In genomic region chr19:7637374-7638256, GRCh38 we compare ENCODE assay signal across 8 cellular contexts. TPM values are rescaled to one million over a fixed set of nuclear protein-coding genes. Genes with fewer than 3 reads are reported as not detected.
DNase-seq lines count a peak whose midpoint lies in the region; ATAC-seq and TF ChIP-seq lines count a peak whose summit lies in the region.

No MANE protein-coding gene starts in this region.

- peak overlapping the region; percentile 84 for H3K4me3 Mint-ChIP-seq in activated T-cell treated with anti-CD3 and anti-CD28 coated beads, Interleukin-2, amount 50 U/mL, for 4 hours

- no peaks in the 10 kb centered on the region for H3K9me3 ChIP-seq in mesenchymal stem cell (ENCODE audit: control insufficient read depth, low read length)

- peaks cover 0 to 45% of the 10 kb centered on the region in 2 experiments for H3K36me3 ChIP-seq in mesenchymal stem cell (ENCODE audit: control insufficient read depth in 1 of 2, insufficient read depth in 2 of 2, low read depth in 1 of 2, low read length in 2 of 2)

- peak overlapping the region in 1 of 2 experiments; percentile 28 for H3K4ac ChIP-seq in mesenchymal stem cell (ENCODE audit: low read depth in 1 of 2, low read length in 2 of 2)

- H3K4me3 ChIP-seq in choroid plexus epithelial cell (ENCODE audit: low read depth, low read length) = peak overlapping the region; percentile 68
- H3K4me3 ChIP-seq in mesenchymal stem cell (ENCODE audit: insufficient read depth in 1 of 2, low read depth in 1 of 2, low read length in 2 of 2) = peak overlapping the region in 1 of 2 experiments; percentile 72

- H3K4me2 ChIP-seq in mesenchymal stem cell (ENCODE audit: low read length, poor library complexity, severe bottlenecking) = peak overlapping the region; percentile 61

- H3K36me3 Mint-ChIP-seq in activated T-cell treated with anti-CD3 and anti-CD28 coated beads, Interleukin-2, amount 50 U/mL, for 4 hours (ENCODE audit: insufficient read depth) = peaks cover 3% of the 10 kb centered on the region

- peak overlapping the region; percentile 76 for H2BK15ac ChIP-seq in mesenchymal stem cell (ENCODE audit: low read depth, poor library complexity, severe bottlenecking)

- peaks cover 25% of the 10 kb centered on the region for H3K79me1 ChIP-seq in mesenchymal stem cell (replicated peaks; ENCODE audit: low read length, poor library complexity, severe bottlenecking)

- peak overlapping the region; percentile 47 for H4K8ac ChIP-seq in mesenchymal stem cell (ENCODE audit: low read length)

- H3K14ac ChIP-seq in mesenchymal stem cell (ENCODE audit: low read length in 2 of 2) = no peak overlapping the region

- no peaks in the 10 kb centered on the region for H3K27me3 Mint-ChIP-seq in activated T-cell treated with anti-CD3 and anti-CD28 coated beads, Interleukin-2, amount 50 U/mL, for 4 hours (ENCODE audit: low read depth)

- no peak overlapping the region for H2AFZ ChIP-seq in mesenchymal stem cell (ENCODE audit: low read depth, low read length)

- DNase-seq in activated T-cell treated with anti-CD3 and anti-CD28 coated beads, Interleukin-2, amount 50 U/mL, for 4 hours = no peak
- no peak for DNase-seq in activated T-cell treated with anti-CD3 and anti-CD28 coated beads, Interleukin-2, amount 50 U/mL, for 48 hours
- DNase-seq in NCI-H69 (lab: John Stamatoyannopoulos, UW) (peak; percentile 44), choroid plexus epithelial cell (ENCODE audit: low read depth) (peak; percentile 47), mesenchymal stem cell (peak; percentile 16), NCI-H446 (lab: John Stamatoyannopoulos, UW) (no peak), NCI-H128 (lab: John Stamatoyannopoulos, UW; ENCODE audit: unreplicated experiment) (no peak)

- no peak overlapping the region for H2BK5ac ChIP-seq in mesenchymal stem cell (ENCODE audit: low read depth, low read length, poor library complexity, severe bottlenecking)

- TF ChIP-seq CTCF in choroid plexus epithelial cell (conservative IDR thresholded peaks at IDR 0.05; ENCODE audit: low read depth, low read length) = no peak

- no peak overlapping the region for H3K9ac ChIP-seq in mesenchymal stem cell (ENCODE audit: low read length)

- H2BK120ac ChIP-seq in mesenchymal stem cell (ENCODE audit: low read depth, low read length) = peak overlapping the region; percentile 19

- H3K27ac ChIP-seq in mesenchymal stem cell (ENCODE audit: low read length, poor library complexity, severe bottlenecking) = no peak overlapping the region

- no peak overlapping the region for H3K23ac ChIP-seq in mesenchymal stem cell (ENCODE audit: low read length in 2 of 2)

- 45% methylated on average over 22 of the region's 30 CpGs for WGBS in mesenchymal stem cell

- no peak overlapping the region for H2AK5ac ChIP-seq in mesenchymal stem cell (ENCODE audit: low read length, severe bottlenecking)

- no peak overlapping the region for H3K18ac ChIP-seq in mesenchymal stem cell (ENCODE audit: low read depth in 1 of 2, low read length in 2 of 2)

- peaks cover 20% of the 10 kb centered on the region for H3K4me1 ChIP-seq in mesenchymal stem cell (ENCODE audit: control insufficient read depth, insufficient read depth, low read depth, low read length)

- H3K9me3 Mint-ChIP-seq in activated T-cell treated with anti-CD3 and anti-CD28 coated beads, Interleukin-2, amount 50 U/mL, for 4 hours = no peaks in the 10 kb centered on the region

- H4K91ac ChIP-seq in mesenchymal stem cell (ENCODE audit: low read length) = peak overlapping the region; percentile 39

- H3K27me3 ChIP-seq in mesenchymal stem cell (ENCODE audit: control insufficient read depth in 1 of 2, insufficient read depth in 1 of 2, low read length in 2 of 2) = peaks cover 0 to 42% of the 10 kb centered on the region in 2 experiments

- peak; percentile 15 to 36 for ATAC-seq in activated T-cell treated with anti-CD3 and anti-CD28 coated beads, Interleukin-2, amount 50 U/mL, for 4 hours
- no peak for ATAC-seq in GM18520 (IDR thresholded peaks at IDR 0.05; ENCODE audit: unreplicated experiment)

- peaks cover 32% of the 10 kb centered on the region for H3K4me1 Mint-ChIP-seq in activated T-cell treated with anti-CD3 and anti-CD28 coated beads, Interleukin-2, amount 50 U/mL, for 4 hours (ENCODE audit: low read depth)

- H2BK12ac ChIP-seq in mesenchymal stem cell (ENCODE audit: low read length in 2 of 2) = no peak overlapping the region

RNA-seq across cellular contexts. Expression of gene STXBP2, which starts 0.7 kb away (rescaled TPM):
- total RNA-seq in activated T-cell treated with anti-CD3 and anti-CD28 coated beads, Interleukin-2, amount 50 U/mL, for 4 hours = 100 to 1,000 TPM; 113 to 119 (median 114) TPM
- 21.9 TPM for polyA plus RNA-seq in mesenchymal stem cell (2013, experiment 1 of 2)
- polyA plus RNA-seq in mesenchymal stem cell (2013, experiment 2 of 2) = 19.8 TPM

RNA-seq across cellular contexts. Expression of gene PCP2, which starts 4.1 kb away (rescaled TPM):
- under 1 TPM in 1 of 3 donors, not detected in 2; 0.37 TPM for total RNA-seq in activated T-cell treated with anti-CD3 and anti-CD28 coated beads, Interleukin-2, amount 50 U/mL, for 4 hours
- polyA plus RNA-seq in mesenchymal stem cell (2013, experiment 1 of 2) = 0.36 TPM
- not detected for polyA plus RNA-seq in mesenchymal stem cell (2013, experiment 2 of 2)

RNA-seq across cellular contexts. Expression of gene PET100, which starts 8.0 kb away (rescaled TPM):
- 100 to 1,000 TPM; 107 to 132 (median 128) TPM for total RNA-seq in activated T-cell treated with anti-CD3 and anti-CD28 coated beads, Interleukin-2, amount 50 U/mL, for 4 hours
- 332 TPM for polyA plus RNA-seq in mesenchymal stem cell (2013, experiment 1 of 2)
- polyA plus RNA-seq in mesenchymal stem cell (2013, experiment 2 of 2) = 334 TPM

RNA-seq across cellular contexts. Expression of gene XAB2, which starts 8.3 kb away (rescaled TPM):
- total RNA-seq in activated T-cell treated with anti-CD3 and anti-CD28 coated beads, Interleukin-2, amount 50 U/mL, for 4 hours = 10 to 100 TPM; 64.6 to 76.1 (median 67.2) TPM
- polyA plus RNA-seq in mesenchymal stem cell (2013, experiment 1 of 2) = 12.8 TPM
- polyA plus RNA-seq in mesenchymal stem cell (2013, experiment 2 of 2) = 12.9 TPM

RNA-seq across cellular contexts. Expression of gene RETN, which starts 31.2 kb away (rescaled TPM):
- not detected for total RNA-seq in activated T-cell treated with anti-CD3 and anti-CD28 coated beads, Interleukin-2, amount 50 U/mL, for 4 hours
- not detected for polyA plus RNA-seq in mesenchymal stem cell (2013, experiment 1 of 2)
- polyA plus RNA-seq in mesenchymal stem cell (2013, experiment 2 of 2) = not detected

Comparison
In these comparisons a context has a peak if more than half of its experiments do, and no peak if none do; other contexts are left out.
1. DNase-seq: peak in NCI-H69 (single experiment), choroid plexus epithelial cell (single experiment) and mesenchymal stem cell (single experiment); none in activated T-cell treated with anti-CD3 and anti-CD28 coated beads, Interleukin-2, amount 50 U/mL, for 4 hours (single experiment), activated T-cell treated with anti-CD3 and anti-CD28 coated beads, Interleukin-2, amount 50 U/mL, for 48 hours (0 of 2), NCI-H446 (0 of 2) and NCI-H128 (single experiment).